In genomic region chr13:52127783-52128702, GRCh38 we compare ENCODE assay signal across 7 cellular contexts. TPM values are rescaled to one million over a fixed set of nuclear protein-coding genes. Genes with fewer than 3 reads are reported as not detected.
DNase-seq lines count a peak whose midpoint lies in the region; ATAC-seq, FAIRE-seq and TF ChIP-seq lines count a peak whose summit lies in the region.

No MANE protein-coding gene starts in this region.

- peak; percentile 62 for TF ChIP-seq CTCF in coronary artery (IDR thresholded peaks at IDR 0.05)

- ATAC-seq in HG02981 (IDR thresholded peaks at IDR 0.05; ENCODE audit: unreplicated experiment) (peak; percentile 44), left colon (peak; percentile 81)

- DNase-seq in GM12891 (ENCODE audit: insufficient read length, low spot score) (peak; percentile 39), NCI-H2227 (lab: John Stamatoyannopoulos, UW; ENCODE audit: unreplicated experiment) (peak; percentile 63), coronary artery (ENCODE audit: low spot score) (no peak), left colon (peak; percentile 42 to 54)
- DNase-seq in activated CD4-positive, CD25-positive, alpha-beta regulatory T cell (lab: John Stamatoyannopoulos, UW) = peak in 3 of 4 experiments; percentile 1 to 12 (median 3)
- DNase-seq in stimulated activated CD4-positive, alpha-beta T cell treated with anti-CD3 and anti-CD28 coated beads, Interleukin-1b, Interleukin-23, amount 100 ng/mL, for 4 hours (ENCODE audit: low read depth in 2 of 2) = peak; percentile 13 to 48

- H3K27ac ChIP-seq in coronary artery = peak overlapping the region in 1 of 2 donors; percentile 36

- FAIRE-seq in GM12891 (lab: Jason Lieb, UNC) = peak; percentile 52

- TF ChIP-seq POLR2A in GM12891 (IDR thresholded peaks at IDR 0.05; ENCODE audit: low read depth, low read length) = no peak

- intact Hi-C loops in left colon (cut with DNase I, micrococcal nuclease) = loop anchor here in 1 of 2 donors (10.0 kb wide), 1 partner anchor 123 kb away; no protein-coding TSS in a partner anchor

- H3K4me3 ChIP-seq in coronary artery = peak overlapping the region; percentile 86

TF ChIP-seq in GM12891, 5 proteins besides CTCF, POLR2A, EP300 and RAD21:
- no peak for TF ChIP-seq SPI1 (IDR thresholded peaks at IDR 0.05; ENCODE audit: low read depth, low read length)
- no peak for TF ChIP-seq POLR2AphosphoS5 (IDR thresholded peaks at IDR 0.05; ENCODE audit: low read depth, low read length)
- no peak for TF ChIP-seq POU2F2 (IDR thresholded peaks at IDR 0.05; ENCODE audit: low read depth, low read length)
- TF ChIP-seq TAF1 (IDR thresholded peaks at IDR 0.05; ENCODE audit: low read depth, low read length) = no peak
- TF ChIP-seq PAX5 (IDR thresholded peaks at IDR 0.05; ENCODE audit: insufficient read depth, low read length, severe bottlenecking) = no peak

RNA-seq across cellular contexts. Expression of gene NEK5, which starts 0.8 kb away (rescaled TPM):
- 0.05 TPM for polyA plus RNA-seq in GM12891 (2012; ENCODE audit: low read depth, missing spikeins)
- under 1 TPM in 1 of 2 donors, not detected in 1; 0.20 TPM for total RNA-seq in left colon

RNA-seq across cellular contexts. Expression of gene NEK3, which starts 31.4 kb away (rescaled TPM):
- polyA plus RNA-seq in GM12891 (2012; ENCODE audit: low read depth, missing spikeins) = 2.6 TPM
- 10 to 100 TPM; 32.6 to 35.4 TPM for total RNA-seq in left colon
